Comparison of ENCODE assay signal across 15 cellular contexts in the genomic region with DNA sequence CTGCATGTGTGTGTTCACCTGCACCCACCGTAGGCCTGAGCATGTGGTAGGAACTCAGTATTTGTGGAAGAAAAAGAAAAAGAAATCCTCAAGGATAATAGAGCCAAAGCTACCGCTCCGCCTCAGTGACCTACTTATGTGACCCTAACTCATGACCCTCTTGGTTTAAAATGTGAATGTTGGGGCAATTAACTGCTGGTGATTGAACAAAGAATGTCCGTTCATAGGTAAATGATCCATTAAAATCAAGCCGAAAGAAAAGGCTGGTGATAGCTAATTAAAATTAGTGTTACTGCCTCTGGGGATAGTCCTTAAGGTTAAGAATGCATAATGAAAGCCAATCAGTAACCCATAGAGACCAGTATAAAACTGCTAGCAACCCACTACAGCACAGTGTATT.
"Had no signal": no experiment of that assay in that cellular context is flagged by ENCODE, and none has a peak within 500 bp of the region (broad histone marks: within the 10 kb centered on the region; RNA-seq: fewer than 3 reads in every experiment).

No MANE protein-coding gene starts in this region.

- H3K4me3 Mint-ChIP-seq: activated naive CD8-positive, alpha-beta T cell treated with anti-CD3 and anti-CD28 coated beads, Interleukin-2, amount 10 ng/mL, durations not matched to agents 7 days and 5 days; nephron; T-cell had no signal

- H3K9me3 ChIP-seq: spleen, thoracic aorta, upper lobe of right lung had no signal

- DNase-seq: activated CD4-positive, CD25-positive, alpha-beta regulatory T cell treated with anti-CD3 and anti-CD28 coated beads, Interleukin-2, amount 50 U/mL, for 72 hours; activated gamma-delta T cell treated with Interleukin-2 at 50 U/mL for 16 hours; activated naive CD8-positive, alpha-beta T cell treated with anti-CD3 and anti-CD28 coated beads, Interleukin-2, amount 10 ng/mL, durations not matched to agents 7 days and 5 days; anterior cingulate cortex; erythroblast; hypothalamus; kidney glomerular epithelial cell; spleen; T-cell; T1000; upper lobe of right lung had no signal

- H3K27ac ChIP-seq: SK-N-MC, spleen, thoracic aorta, upper lobe of right lung had no signal

- H3K27me3 ChIP-seq: spleen, upper lobe of right lung had no signal

- H3K36me3 ChIP-seq: thoracic aorta had no signal

- ATAC-seq: sciatic nerve, upper lobe of right lung had no signal

- H3K4me3 ChIP-seq: SK-N-MC, spleen, thoracic aorta, upper lobe of right lung had no signal

- H3K27me3 Mint-ChIP-seq: activated naive CD8-positive, alpha-beta T cell treated with anti-CD3 and anti-CD28 coated beads, Interleukin-2, amount 10 ng/mL, durations not matched to agents 7 days and 5 days; T-cell had no signal

- H3K4me1 Mint-ChIP-seq: nephron had no signal

- H3K9me3 Mint-ChIP-seq: activated naive CD8-positive, alpha-beta T cell treated with anti-CD3 and anti-CD28 coated beads, Interleukin-2, amount 10 ng/mL, durations not matched to agents 7 days and 5 days; nephron; T-cell had no signal

- H3K27ac Mint-ChIP-seq: activated naive CD8-positive, alpha-beta T cell treated with anti-CD3 and anti-CD28 coated beads, Interleukin-2, amount 10 ng/mL, durations not matched to agents 7 days and 5 days; nephron; T-cell had no signal
